12 cellular contexts compared by ENCODE assay signal in genomic region chr1:16971330-16972209, GRCh38. TPM values are rescaled to one million over a fixed set of nuclear protein-coding genes. Genes with fewer than 3 reads are reported as not detected.
DNase-seq lines count a peak whose midpoint lies in the region; ATAC-seq and TF ChIP-seq lines count a peak whose summit lies in the region.
"Had no signal": no experiment of that assay in that cellular context is flagged by ENCODE, and none has a peak within 500 bp of the region (broad histone marks: within the 10 kb centered on the region; RNA-seq: fewer than 3 reads in every experiment).

No MANE protein-coding gene starts in this region.

- peak; percentile 9 to 62 for DNase-seq in NCI-H187 (lab: John Stamatoyannopoulos, UW)
- no peak for DNase-seq in NCI-H187 treated with DMSO at 0.1 percent for 48 hours (lab: John Stamatoyannopoulos, UW)
- no peak for DNase-seq in Panc1 (ENCODE audit: low read depth, low spot score)
- peak; percentile 50 for DNase-seq in fibroblast of gingiva (ENCODE audit: low read depth)
- DNase-seq in smooth muscle cell (lab: John Stamatoyannopoulos, UW; ENCODE audit: unreplicated experiment): peak; percentile 19
- DNase-seq in activated CD4-positive, alpha-beta T cell treated with anti-CD3 and anti-CD28 coated beads for 36 hours: no peak
- DNase-seq in GOT3 (lab: John Stamatoyannopoulos, UW): no peak
- DNase-seq in activated CD4-positive, CD25-positive, alpha-beta regulatory T cell (lab: John Stamatoyannopoulos, UW): no peak
- DNase-seq: NCI-H524 treated with DMSO at 0.1 percent for 48 hours; stimulated activated CD4-positive, alpha-beta T cell treated with anti-CD3 and anti-CD28 coated beads, Interleukin-2, amount 100 ng/mL, for 24 hours; thyroid gland had no signal

- TF ChIP-seq CTCF in Panc1 (IDR thresholded peaks at IDR 0.05) (no peak), smooth muscle cell (IDR thresholded peaks at IDR 0.05; ENCODE audit: borderline replicate concordance, insufficient read depth, poor library complexity, severe bottlenecking) (no peak)

- POLR2A ChIA-PET in Panc1 (lab: Charles Lee): no interaction called here
- POLR2A ChIA-PET in activated CD4-positive, alpha-beta T cell treated with anti-CD3 and anti-CD28 coated beads for 36 hours (lab: Charles Lee): interaction anchor here (0.6 kb wide), 1 partner anchor 67 kb away, joined by 4 read pairs; no protein-coding TSS in a partner anchor

- intact Hi-C loops in Panc1 (cut with micrococcal nuclease; ENCODE audit: unreplicated experiment): no loop called here
- intact Hi-C loops in activated CD4-positive, alpha-beta T cell treated with anti-CD3 and anti-CD28 coated beads for 36 hours (cut with DNase I, micrococcal nuclease): no loop called here

- H3K9me3 ChIP-seq in Panc1 (ENCODE audit: control insufficient read depth, insufficient read depth, low read depth, low read length) (no peaks in the 10 kb centered on the region), smooth muscle cell (replicated peaks; ENCODE audit: low read depth) (no peaks in the 10 kb centered on the region)
- H3K9me3 ChIP-seq: thyroid gland had no signal

- H3K27ac ChIP-seq in Panc1 (ENCODE audit: low read length) (no peak overlapping the region), smooth muscle cell (ENCODE audit: low read depth) (peak overlapping the region; percentile 51)
- H3K27ac ChIP-seq: thyroid gland had no signal

- no peak overlapping the region for H3K9ac ChIP-seq in smooth muscle cell (ENCODE audit: low read depth)

- no peaks in the 10 kb centered on the region for H3K36me3 ChIP-seq in Panc1 (ENCODE audit: control insufficient read depth, insufficient read depth, low read length)
- no peaks in the 10 kb centered on the region for H3K36me3 ChIP-seq in smooth muscle cell (ENCODE audit: low read depth)
- H3K36me3 ChIP-seq: thyroid gland had no signal

- peaks cover 3% of the 10 kb centered on the region for H3K79me2 ChIP-seq in smooth muscle cell (ENCODE audit: low read depth)

- CTCF ChIA-PET in Panc1 (lab: Charles Lee): interaction anchor here (0.6 kb wide), 1 partner anchor 28 kb away, joined by 3 read pairs; no protein-coding TSS in a partner anchor
- CTCF ChIA-PET in activated CD4-positive, alpha-beta T cell treated with anti-CD3 and anti-CD28 coated beads for 36 hours (lab: Charles Lee): interaction anchor here (1.8 kb wide), 1 partner anchor 11 kb away, joined by 5 read pairs; no protein-coding TSS in a partner anchor

- peak; percentile 47; the same call in 1 of the 2 replicates for ATAC-seq in Panc1
- ATAC-seq in activated CD4-positive, alpha-beta T cell treated with anti-CD3 and anti-CD28 coated beads for 36 hours: no peak
- ATAC-seq: activated naive CD4-positive, alpha-beta T cell treated with anti-CD3 and anti-CD28 coated beads, Interleukin-2, amount 50 U/mL, for 72 hours had no signal

- H3K27me3 ChIP-seq in Panc1 (ENCODE audit: control insufficient read depth, insufficient read depth, low read length) (no peaks in the 10 kb centered on the region), smooth muscle cell (ENCODE audit: low read depth) (no peaks in the 10 kb centered on the region)
- H3K27me3 ChIP-seq: thyroid gland had no signal

- no peak overlapping the region for H3K4me3 ChIP-seq in Panc1 (ENCODE audit: low read depth in 2 of 2, low read length in 2 of 2)
- no peak overlapping the region for H3K4me3 ChIP-seq in smooth muscle cell
- H3K4me3 ChIP-seq: thyroid gland had no signal

- H3K9me3 Mint-ChIP-seq in activated CD4-positive, alpha-beta T cell treated with anti-CD3 and anti-CD28 coated beads for 36 hours (ENCODE audit: low read depth): no peaks in the 10 kb centered on the region
- H3K9me3 Mint-ChIP-seq: activated naive CD4-positive, alpha-beta T cell treated with anti-CD3 and anti-CD28 coated beads, Interleukin-2, amount 50 U/mL, for 72 hours had no signal

- H3K4me2 ChIP-seq in smooth muscle cell: no peak overlapping the region

- H3K4me1 ChIP-seq in Panc1 (ENCODE audit: control insufficient read depth, insufficient read depth, low read length) (no peaks in the 10 kb centered on the region), smooth muscle cell (ENCODE audit: low read depth) (peaks cover 8% of the 10 kb centered on the region)

- no peaks in the 10 kb centered on the region for H3K4me1 Mint-ChIP-seq in activated CD4-positive, alpha-beta T cell treated with anti-CD3 and anti-CD28 coated beads for 36 hours

- no peak overlapping the region for H3K27ac Mint-ChIP-seq in activated CD4-positive, alpha-beta T cell treated with anti-CD3 and anti-CD28 coated beads for 36 hours

- H3F3A ChIP-seq in smooth muscle cell (ENCODE audit: low read depth): peaks cover 11% of the 10 kb centered on the region

- no peaks in the 10 kb centered on the region for H3K27me3 Mint-ChIP-seq in activated CD4-positive, alpha-beta T cell treated with anti-CD3 and anti-CD28 coated beads for 36 hours

- in situ Hi-C loops in Panc1 (cut with HindIII; ENCODE audit: low pct_unique_long_range_greater_than_20kb, low sequenced_read_pairs): no loop called here

- H4K20me1 ChIP-seq in smooth muscle cell (ENCODE audit: low read depth): peaks cover 37% of the 10 kb centered on the region

- H3K4me3 Mint-ChIP-seq in activated CD4-positive, alpha-beta T cell treated with anti-CD3 and anti-CD28 coated beads for 36 hours: no peak overlapping the region

- H2AFZ ChIP-seq in smooth muscle cell (ENCODE audit: low read depth): no peak overlapping the region

- WGBS in smooth muscle cell (ENCODE audit: low lambda C conversion rate): 81% methylated on average over 28 of the region's 28 CpGs

- no peaks in the 10 kb centered on the region for H3K36me3 Mint-ChIP-seq in activated CD4-positive, alpha-beta T cell treated with anti-CD3 and anti-CD28 coated beads for 36 hours (ENCODE audit: low read depth)
- H3K36me3 Mint-ChIP-seq: activated naive CD4-positive, alpha-beta T cell treated with anti-CD3 and anti-CD28 coated beads, Interleukin-2, amount 50 U/mL, for 72 hours had no signal

- no TSS peak for BruUV-seq in Panc1 (replicated peaks; lab: Mats Ljungman, UMichigan)

RNA-seq across cellular contexts. Expression of gene MFAP2, which starts 8.8 kb away (rescaled TPM):
- total RNA-seq in Panc1 (2021; ENCODE audit: unreplicated experiment) (12.9 TPM), smooth muscle cell (307 and 325 TPM in 2 replicates)
- 42.8 TPM for polyA plus RNA-seq in Panc1 (2012; ENCODE audit: insufficient read length)
- 858 and 885 TPM in 2 replicates for polyA plus RNA-seq in smooth muscle cell
- not detected for total RNA-seq in activated CD4-positive, alpha-beta T cell treated with anti-CD3 and anti-CD28 coated beads for 36 hours

RNA-seq across cellular contexts. Expression of gene ATP13A2, which starts 40.2 kb away (rescaled TPM):
- 49.9 TPM for total RNA-seq in Panc1 (2021; ENCODE audit: unreplicated experiment)
- 107 TPM for polyA plus RNA-seq in Panc1 (2012; ENCODE audit: insufficient read length)
- 16.0 and 27.7 TPM in 2 replicates for total RNA-seq in smooth muscle cell
- 42.3 and 64.3 TPM in 2 replicates for polyA plus RNA-seq in smooth muscle cell
- 10 to 100 TPM; 30.7 to 32.0 TPM for total RNA-seq in activated CD4-positive, alpha-beta T cell treated with anti-CD3 and anti-CD28 coated beads for 36 hours

RNA-seq across cellular contexts. Expression of gene CROCC, which starts 49.8 kb away (rescaled TPM):
- 13.6 TPM for total RNA-seq in Panc1 (2021; ENCODE audit: unreplicated experiment)
- polyA plus RNA-seq in Panc1 (2012; ENCODE audit: insufficient read length): 27.4 TPM
- 7.8 and 24.0 TPM in 2 replicates for total RNA-seq in smooth muscle cell
- 19.7 and 21.4 TPM in 2 replicates for polyA plus RNA-seq in smooth muscle cell
- 10 to 100 TPM; 18.4 to 25.7 TPM for total RNA-seq in activated CD4-positive, alpha-beta T cell treated with anti-CD3 and anti-CD28 coated beads for 36 hours

Comparison
In these comparisons a context has a peak if more than half of its experiments do, and no peak if none do; other contexts are left out.
1. DNase-seq: peak in NCI-H187 (2 of 2), fibroblast of gingiva (single experiment) and smooth muscle cell (single experiment); none in NCI-H187 treated with DMSO at 0.1 percent for 48 hours (single experiment), Panc1 (single experiment), activated CD4-positive, alpha-beta T cell treated with anti-CD3 and anti-CD28 coated beads for 36 hours (single experiment), GOT3 (single experiment) and activated CD4-positive, CD25-positive, alpha-beta regulatory T cell (0 of 4).
2. RNA of gene MFAP2, which starts 8.8 kb away (total RNA-seq): 307 to 325 TPM in smooth muscle cell; 12.9 TPM in Panc1 (single experiment) and not detected in activated CD4-positive, alpha-beta T cell treated with anti-CD3 and anti-CD28 coated beads for 36 hours; every median in the first group is over 10 times any median in the second.